In the genomic region with DNA sequence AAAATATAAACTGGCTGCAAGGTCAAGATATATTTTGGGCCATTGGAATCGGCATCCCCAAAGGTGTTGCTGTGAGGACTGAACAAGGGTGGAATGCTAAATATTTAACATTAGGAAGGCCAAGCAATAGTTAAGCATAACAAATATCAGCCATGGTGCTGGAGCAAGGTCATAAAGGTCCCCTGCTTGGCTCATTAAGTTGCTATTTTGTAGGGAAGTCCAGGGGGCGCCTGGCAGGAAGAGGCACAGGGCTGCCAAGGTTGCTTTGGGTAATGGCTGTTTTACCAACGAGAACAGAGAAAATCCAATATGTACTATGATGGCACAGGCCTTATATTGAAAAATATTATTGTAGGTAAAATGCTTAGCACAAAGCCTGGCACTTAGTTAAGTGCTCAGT, we compare ENCODE assay signal across 1 cellular context.
TF ChIP-seq lines count a peak whose summit lies in the region.

No MANE protein-coding gene starts in this region.

TF ChIP-seq in WTC11, 78 proteins besides CTCF, POLR2A, EP300 and RAD21 (continued from another document):
- TF ChIP-seq, protein P1, sequence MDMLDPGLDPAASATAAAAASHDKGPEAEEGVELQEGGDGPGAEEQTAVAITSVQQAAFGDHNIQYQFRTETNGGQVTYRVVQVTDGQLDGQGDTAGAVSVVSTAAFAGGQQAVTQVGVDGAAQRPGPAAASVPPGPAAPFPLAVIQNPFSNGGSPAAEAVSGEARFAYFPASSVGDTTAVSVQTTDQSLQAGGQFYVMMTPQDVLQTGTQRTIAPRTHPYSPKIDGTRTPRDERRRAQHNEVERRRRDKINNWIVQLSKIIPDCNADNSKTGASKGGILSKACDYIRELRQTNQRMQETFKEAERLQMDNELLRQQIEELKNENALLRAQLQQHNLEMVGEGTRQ (CRISPR knock-in tag; IDR thresholded peaks at IDR 0.05) = no peak
- no peak for TF ChIP-seq TP53 (CRISPR knock-in tag; IDR thresholded peaks at IDR 0.05)
- TF ChIP-seq KAT7 (CRISPR knock-in tag; IDR thresholded peaks at IDR 0.05; ENCODE audit: borderline replicate concordance) = no peak
- TF ChIP-seq ZNF416 (CRISPR knock-in tag; IDR thresholded peaks at IDR 0.05) = no peak
- TF ChIP-seq, protein P2, sequence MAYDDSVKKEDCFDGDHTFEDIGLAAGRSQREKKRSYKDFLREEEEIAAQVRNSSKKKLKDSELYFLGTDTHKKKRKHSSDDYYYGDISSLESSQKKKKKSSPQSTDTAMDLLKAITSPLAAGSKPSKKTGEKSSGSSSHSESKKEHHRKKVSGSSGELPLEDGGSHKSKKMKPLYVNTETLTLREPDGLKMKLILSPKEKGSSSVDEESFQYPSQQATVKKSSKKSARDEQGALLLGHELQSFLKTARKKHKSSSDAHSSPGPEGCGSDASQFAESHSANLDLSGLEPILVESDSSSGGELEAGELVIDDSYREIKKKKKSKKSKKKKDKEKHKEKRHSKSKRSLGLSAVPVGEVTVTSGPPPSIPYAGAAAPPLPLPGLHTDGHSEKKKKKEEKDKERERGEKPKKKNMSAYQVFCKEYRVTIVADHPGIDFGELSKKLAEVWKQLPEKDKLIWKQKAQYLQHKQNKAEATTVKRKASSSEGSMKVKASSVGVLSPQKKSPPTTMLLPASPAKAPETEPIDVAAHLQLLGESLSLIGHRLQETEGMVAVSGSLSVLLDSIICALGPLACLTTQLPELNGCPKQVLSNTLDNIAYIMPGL (CRISPR knock-in tag; IDR thresholded peaks at IDR 0.05) = no peak
TF ChIP-seq in WTC11: peak in this region for 0.
